In the genomic region with DNA sequence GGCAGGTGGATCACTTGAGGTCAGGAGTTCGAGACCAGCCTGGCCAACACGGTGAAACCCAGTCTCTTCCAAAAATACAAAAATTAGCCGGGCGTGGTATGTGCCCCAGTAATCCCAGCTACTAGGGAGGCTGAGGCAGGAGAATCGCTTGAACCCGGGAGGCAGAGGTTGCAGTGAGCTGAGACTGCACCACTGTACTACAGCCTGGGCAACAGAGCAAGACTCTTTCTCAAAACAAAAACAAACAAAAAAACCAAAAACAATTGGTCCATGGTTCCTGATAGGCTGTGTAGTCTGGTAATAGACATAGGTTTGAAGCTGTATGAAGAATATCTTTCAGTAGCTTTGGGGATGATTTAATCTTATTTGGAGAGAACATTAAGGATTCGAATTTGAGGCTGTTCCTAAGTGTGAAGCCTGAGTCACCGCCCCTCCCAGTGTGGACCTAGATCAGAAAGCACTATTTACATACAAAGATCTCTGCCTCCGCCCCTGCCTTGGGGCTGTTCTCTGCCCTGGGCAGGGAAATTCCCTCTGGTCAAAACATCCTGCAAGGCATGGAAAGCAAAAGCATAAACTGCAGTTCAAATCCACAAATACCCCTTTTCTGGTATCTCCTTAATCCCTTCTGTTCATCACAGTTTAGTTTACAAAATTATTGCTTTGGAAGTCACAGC, we compare ENCODE assay signal across 8 cellular contexts. TPM values are rescaled to one million over a fixed set of nuclear protein-coding genes. Genes with fewer than 3 reads are reported as not detected.
DNase-seq lines count a peak whose midpoint lies in the region; ATAC-seq and TF ChIP-seq lines count a peak whose summit lies in the region.

No MANE protein-coding gene starts in this region.

- H3K27ac Mint-ChIP-seq in activated T-cell treated with anti-CD3 and anti-CD28 coated beads, Interleukin-2, amount 50 U/mL, for 72 hours = peak overlapping the region; percentile 37
- no peak overlapping the region for H3K27ac Mint-ChIP-seq in endothelial cell (ENCODE audit: unreplicated experiment)

- TF ChIP-seq CTCF in osteoblast (IDR thresholded peaks at IDR 0.05; ENCODE audit: extremely low read depth, low read depth, low read length) (no peak), spleen (IDR thresholded peaks at IDR 0.05 in 8 of 11, conservative IDR thresholded peaks at IDR 0.05 in 3 of 11) (no peak), endothelial cell (IDR thresholded peaks at IDR 0.05; ENCODE audit: unreplicated experiment) (no peak)

- H3K27ac ChIP-seq in osteoblast (ENCODE audit: low read depth, low read length) (no peak overlapping the region), spleen (no peak overlapping the region)

- no peak overlapping the region for H3K4me2 ChIP-seq in osteoblast (ENCODE audit: insufficient read depth, low read length)

- H3K4me3 ChIP-seq in osteoblast (ENCODE audit: insufficient read depth, low read length) (no peak overlapping the region), spleen (no peak overlapping the region)

- 67 to 82% (median 76%) methylated on average over 9 of the region's 9 CpGs for WGBS in spleen, 5 donors

- H3K27me3 ChIP-seq in osteoblast (ENCODE audit: insufficient read depth, low read length) (peaks cover 4% of the 10 kb centered on the region), spleen (replicated peaks in 1 of 7) (no peaks in the 10 kb centered on the region)

- ATAC-seq in GM19395 (IDR thresholded peaks at IDR 0.05; ENCODE audit: unreplicated experiment) = peak; percentile 91
- peak; percentile 86 for ATAC-seq in HG03139 (IDR thresholded peaks at IDR 0.05; ENCODE audit: unreplicated experiment)
- ATAC-seq in activated T-cell treated with anti-CD3 and anti-CD28 coated beads, Interleukin-2, amount 50 U/mL, for 72 hours (replicated peaks in 1 of 2) = peak; percentile 97 to 98

- intact Hi-C loops in spleen (cut with DNase I; ENCODE audit: low total_unique reads) = no loop called here

- H4K20me1 ChIP-seq in osteoblast (ENCODE audit: insufficient read depth, low read length) = no peaks in the 10 kb centered on the region

- no peaks in the 10 kb centered on the region for H3K9me3 Mint-ChIP-seq in activated T-cell treated with anti-CD3 and anti-CD28 coated beads, Interleukin-2, amount 50 U/mL, for 72 hours
- no peaks in the 10 kb centered on the region for H3K9me3 Mint-ChIP-seq in endothelial cell (ENCODE audit: unreplicated experiment)

- no peak for TF ChIP-seq POLR2A in spleen (IDR thresholded peaks at IDR 0.05)

- peak overlapping the region; percentile 8 for H2AFZ ChIP-seq in osteoblast (ENCODE audit: low read length)

- no peaks in the 10 kb centered on the region for H3K36me3 ChIP-seq in osteoblast (ENCODE audit: insufficient read depth, low read length)
- H3K36me3 ChIP-seq in spleen = no peaks in the 10 kb centered on the region

- H3K4me1 ChIP-seq in osteoblast (ENCODE audit: insufficient read depth, low read length) (no peaks in the 10 kb centered on the region), spleen (peaks cover 0 to 21% (median 6%) of the 10 kb centered on the region in 6 donors)

- no peaks in the 10 kb centered on the region for H3K79me2 ChIP-seq in osteoblast (ENCODE audit: insufficient read depth, low read length)

- H3K9me3 ChIP-seq in osteoblast (ENCODE audit: low read depth, low read length) = no peaks in the 10 kb centered on the region
- no peaks in the 10 kb centered on the region for H3K9me3 ChIP-seq in spleen

- peak; percentile 43 for DNase-seq in COLO668 (lab: John Stamatoyannopoulos, UW; ENCODE audit: unreplicated experiment)
- peak; percentile 49 to 56 for DNase-seq in activated T-cell treated with anti-CD3 and anti-CD28 coated beads, Interleukin-2, amount 50 U/mL, for 72 hours
- DNase-seq in osteoblast (ENCODE audit: insufficient read length, low spot score, missing footprints) = peak; percentile 58
- no peak for DNase-seq in spleen
- no peak for DNase-seq in cerebellar cortex (ENCODE audit: low spot score)
- no peak for DNase-seq in endothelial cell (ENCODE audit: low spot score)

- H3K36me3 Mint-ChIP-seq in activated T-cell treated with anti-CD3 and anti-CD28 coated beads, Interleukin-2, amount 50 U/mL, for 72 hours (ENCODE audit: insufficient read depth in 2 of 2) = no peaks in the 10 kb centered on the region
- H3K36me3 Mint-ChIP-seq in endothelial cell (ENCODE audit: low read depth, unreplicated experiment) = no peaks in the 10 kb centered on the region

- peak overlapping the region; percentile 29 to 53 for H3K4me3 Mint-ChIP-seq in activated T-cell treated with anti-CD3 and anti-CD28 coated beads, Interleukin-2, amount 50 U/mL, for 72 hours
- H3K4me3 Mint-ChIP-seq in endothelial cell (ENCODE audit: unreplicated experiment) = no peak overlapping the region

- H3K27me3 Mint-ChIP-seq in activated T-cell treated with anti-CD3 and anti-CD28 coated beads, Interleukin-2, amount 50 U/mL, for 72 hours (ENCODE audit: low read depth) = peaks cover 6% of the 10 kb centered on the region
- peaks cover 3% of the 10 kb centered on the region for H3K27me3 Mint-ChIP-seq in endothelial cell (ENCODE audit: unreplicated experiment)

- peaks cover 17% of the 10 kb centered on the region for H3K4me1 Mint-ChIP-seq in activated T-cell treated with anti-CD3 and anti-CD28 coated beads, Interleukin-2, amount 50 U/mL, for 72 hours (ENCODE audit: low read depth)
- H3K4me1 Mint-ChIP-seq in endothelial cell (ENCODE audit: unreplicated experiment) = no peaks in the 10 kb centered on the region

RNA-seq across cellular contexts. Expression of a gene that starts 52.8 kb away (rescaled TPM):
- total RNA-seq in activated T-cell treated with anti-CD3 and anti-CD28 coated beads, Interleukin-2, amount 50 U/mL, for 72 hours = 100 to 1,000 TPM in 1 of 2 donors, 10 to 100 TPM in 1; 96.5 to 155 TPM
- total RNA-seq in osteoblast (3.5 and 4.0 TPM in 2 replicates), spleen (1 to 10 TPM; 2.7 to 9.1 (median 5.8) TPM), endothelial cell (ENCODE audit: unreplicated experiment) (3.2 TPM)
- 10 to 100 TPM in 1 of 3 donors, 1 to 10 TPM in 2; 6.6 to 10.1 (median 7.4) TPM for polyA plus RNA-seq in spleen

Comparison
In these comparisons a context has a peak if more than half of its experiments do, and no peak if none do; other contexts are left out.
1. DNase-seq: peak in COLO668 (single experiment), activated T-cell treated with anti-CD3 and anti-CD28 coated beads, Interleukin-2, amount 50 U/mL, for 72 hours (2 of 2) and osteoblast (single experiment); none in spleen (single experiment), cerebellar cortex (single experiment) and endothelial cell (single experiment).
2. RNA of a gene that starts 52.8 kb away (total RNA-seq): 96.5 to 155 TPM in activated T-cell treated with anti-CD3 and anti-CD28 coated beads, Interleukin-2, amount 50 U/mL, for 72 hours; 2.7 to 9.1 TPM in spleen, 3.5 to 4.0 TPM in osteoblast and 3.2 TPM in endothelial cell (single experiment); every median in the first group is over 4 times any median in the second.
3. Peak in every context shown above with its lines, with median percentiles within 50 percentile points of each other: ATAC-seq.